In the genomic region with DNA sequence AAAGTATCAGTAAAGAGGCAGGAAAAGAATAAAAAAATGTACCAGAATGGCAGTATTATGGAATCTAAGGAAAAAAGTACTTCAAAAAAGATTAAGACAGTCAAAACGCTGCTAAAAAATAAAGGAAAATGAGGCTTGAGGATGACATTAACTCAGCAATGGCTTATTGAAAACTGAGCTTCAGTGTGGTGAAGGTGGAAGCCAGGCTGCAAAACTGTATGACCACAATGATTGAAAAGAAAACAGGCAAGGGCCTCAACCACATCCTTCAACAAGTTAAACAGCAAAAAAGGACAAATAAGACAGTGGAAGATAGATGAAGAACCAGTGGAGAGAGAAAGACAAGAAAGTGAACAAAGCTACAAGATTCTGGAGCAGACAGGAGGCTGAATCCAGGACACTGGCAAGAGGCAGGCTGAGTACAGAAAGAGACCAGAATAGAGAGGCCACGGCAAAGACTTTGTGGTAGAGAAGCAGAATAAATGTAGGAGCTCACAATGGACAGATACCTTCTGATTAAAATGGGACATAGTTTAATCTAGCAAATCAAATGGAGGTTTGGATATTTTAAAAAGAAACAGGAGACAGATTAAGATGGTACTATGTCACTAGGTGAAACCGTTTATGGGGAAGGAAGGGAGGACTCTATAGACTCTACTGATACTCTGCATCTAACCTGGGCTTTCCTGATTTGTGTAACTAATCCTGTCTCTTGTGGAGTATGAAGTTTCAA, we compare ENCODE assay signal across 1 cellular context.
TF ChIP-seq lines count a peak whose summit lies in the region.

No MANE protein-coding gene starts in this region.

TF ChIP-seq in IMR-90, 13 proteins besides CTCF, POLR2A, EP300 and RAD21 (continued from another document):
- TF ChIP-seq, protein P1, sequence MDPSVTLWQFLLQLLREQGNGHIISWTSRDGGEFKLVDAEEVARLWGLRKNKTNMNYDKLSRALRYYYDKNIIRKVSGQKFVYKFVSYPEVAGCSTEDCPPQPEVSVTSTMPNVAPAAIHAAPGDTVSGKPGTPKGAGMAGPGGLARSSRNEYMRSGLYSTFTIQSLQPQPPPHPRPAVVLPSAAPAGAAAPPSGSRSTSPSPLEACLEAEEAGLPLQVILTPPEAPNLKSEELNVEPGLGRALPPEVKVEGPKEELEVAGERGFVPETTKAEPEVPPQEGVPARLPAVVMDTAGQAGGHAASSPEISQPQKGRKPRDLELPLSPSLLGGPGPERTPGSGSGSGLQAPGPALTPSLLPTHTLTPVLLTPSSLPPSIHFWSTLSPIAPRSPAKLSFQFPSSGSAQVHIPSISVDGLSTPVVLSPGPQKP (IDR thresholded peaks at IDR 0.05; ENCODE audit: borderline replicate concordance, low read depth, low read length), result no peak
- TF ChIP-seq RCOR1 (IDR thresholded peaks at IDR 0.05; ENCODE audit: insufficient replicate concordance, low read length) (no peak), MXI1 (IDR thresholded peaks at IDR 0.05; ENCODE audit: borderline replicate concordance, low read depth, low read length) (no peak), FOS (IDR thresholded peaks at IDR 0.05; ENCODE audit: low read depth, low read length) (no peak), RFX5 (IDR thresholded peaks at IDR 0.05; ENCODE audit: low read depth, low read length) (no peak), MAFK (IDR thresholded peaks at IDR 0.05; ENCODE audit: low read depth, low read length) (no peak), BHLHE40 (IDR thresholded peaks at IDR 0.05; ENCODE audit: low read depth, low read length) (no peak), NFE2L2 (IDR thresholded peaks at IDR 0.05; ENCODE audit: low read depth, low read length) (no peak), CEBPB (IDR thresholded peaks at IDR 0.05; ENCODE audit: low read depth, low read length) (no peak)
